ENCODE assay signal across 17 cellular contexts in genomic region chr14:64816221-64816783, GRCh38.
DNase-seq lines count a peak whose midpoint lies in the region; ATAC-seq and TF ChIP-seq lines count a peak whose summit lies in the region.
"Had no signal": no experiment of that assay in that cellular context is flagged by ENCODE, and none has a peak within 500 bp of the region (broad histone marks: within the 10 kb centered on the region; RNA-seq: fewer than 3 reads in every experiment).

No MANE protein-coding gene starts in this region.

- H3K27ac ChIP-seq in psoas muscle, result peak overlapping the region; percentile 36
- H3K27ac ChIP-seq: BLaER1 had no signal

- H3K9me3 Mint-ChIP-seq in chondrocyte (ENCODE audit: low read depth), result no peaks in the 10 kb centered on the region
- H3K9me3 Mint-ChIP-seq: CD14-positive monocyte; CD4-positive, alpha-beta memory T cell; H9 had no signal

- H3K4me1 ChIP-seq in psoas muscle, result peaks cover 23% of the 10 kb centered on the region

- H3K4me3 Mint-ChIP-seq in T-helper 17 cell (no peak overlapping the region), chondrocyte (ENCODE audit: unreplicated experiment) (no peak overlapping the region)
- H3K4me3 Mint-ChIP-seq: CD14-positive monocyte; CD4-positive, alpha-beta memory T cell; H9 had no signal

- H3K36me3 ChIP-seq in psoas muscle (ENCODE audit: insufficient read depth in 1 of 2, low read depth in 1 of 2), result peaks cover 0 to 64% of the 10 kb centered on the region in 2 donors
- H3K36me3 ChIP-seq: BLaER1 had no signal

- H3K27me3 ChIP-seq in psoas muscle (ENCODE audit: insufficient read depth in 3 of 3, low read length in 2 of 3), result no peaks in the 10 kb centered on the region
- H3K27me3 ChIP-seq: BLaER1 had no signal

- WGBS in psoas muscle, 3 donors, result 79 to 80% (median 80%) methylated on average over 6 of the region's 6 CpGs

- intact Hi-C loops in Right ventricle myocardium inferior (cut with DNase I), result no loop called here
- intact Hi-C loops in cardiac septum (cut with DNase I), result no loop called here
- intact Hi-C loops in left ventricle myocardium superior (cut with micrococcal nuclease), result no loop called here
- intact Hi-C loops in psoas muscle (cut with DNase I), result no loop called here

- H3K27ac Mint-ChIP-seq in T-helper 17 cell (peak overlapping the region; percentile 88), chondrocyte (ENCODE audit: unreplicated experiment) (no peak overlapping the region)
- H3K27ac Mint-ChIP-seq: CD14-positive monocyte; CD4-positive, alpha-beta memory T cell had no signal

- H3K27me3 Mint-ChIP-seq in T-helper 17 cell (peaks cover 61% of the 10 kb centered on the region), chondrocyte (ENCODE audit: low read depth) (no peaks in the 10 kb centered on the region)

- DNase-seq in Right ventricle myocardium inferior (ENCODE audit: missing footprints) (no peak), cardiac septum (ENCODE audit: low spot score) (no peak), T-helper 17 cell (no peak), left ventricle myocardium superior (peak; percentile 44), psoas muscle (no peak), chondrocyte (ENCODE audit: low spot score) (no peak), NCI-H2227 (lab: John Stamatoyannopoulos, UW; ENCODE audit: unreplicated experiment) (no peak)
- DNase-seq: 8988T; CD4-positive, alpha-beta memory T cell; DMS153; DND-41; EL; H9 had no signal

- H3K36me3 Mint-ChIP-seq in T-helper 17 cell (ENCODE audit: low read depth) (peaks cover 5% of the 10 kb centered on the region), chondrocyte (ENCODE audit: low read depth) (no peaks in the 10 kb centered on the region)
- H3K36me3 Mint-ChIP-seq: CD14-positive monocyte; CD4-positive, alpha-beta memory T cell had no signal

- TF ChIP-seq CTCF in psoas muscle (IDR thresholded peaks at IDR 0.05) (no peak), chondrocyte (IDR thresholded peaks at IDR 0.05) (no peak)

- H3K9me3 ChIP-seq in T-helper 17 cell (ENCODE audit: control insufficient read depth, low read length, poor library complexity, severe bottlenecking) (no peaks in the 10 kb centered on the region), psoas muscle (no peaks in the 10 kb centered on the region)
- H3K9me3 ChIP-seq: BLaER1 had no signal

- H3K4me3 ChIP-seq in psoas muscle, result no peak overlapping the region
- H3K4me3 ChIP-seq: BLaER1, GM12878 had no signal

- H3K4me1 Mint-ChIP-seq in T-helper 17 cell (peaks cover 10% of the 10 kb centered on the region), chondrocyte (ENCODE audit: low read depth) (peaks cover 36% of the 10 kb centered on the region)
- H3K4me1 Mint-ChIP-seq: CD14-positive monocyte had no signal

- peak; percentile 72 for ATAC-seq in Right ventricle myocardium inferior
- ATAC-seq in T-helper 17 cell, result no peak
- ATAC-seq in left ventricle myocardium superior, result peak; percentile 89
- ATAC-seq in psoas muscle, result no peak
- no peak for ATAC-seq in HG02884 (IDR thresholded peaks at IDR 0.05; ENCODE audit: unreplicated experiment)
- ATAC-seq: GM12878 had no signal

Comparison
In these comparisons a context has a peak if more than half of its experiments do, and no peak if none do; other contexts are left out.
1. ATAC-seq: peak in Right ventricle myocardium inferior (single experiment) and left ventricle myocardium superior (single experiment); none in T-helper 17 cell (single experiment), psoas muscle (0 of 4) and HG02884 (single experiment).